In the genomic region with DNA sequence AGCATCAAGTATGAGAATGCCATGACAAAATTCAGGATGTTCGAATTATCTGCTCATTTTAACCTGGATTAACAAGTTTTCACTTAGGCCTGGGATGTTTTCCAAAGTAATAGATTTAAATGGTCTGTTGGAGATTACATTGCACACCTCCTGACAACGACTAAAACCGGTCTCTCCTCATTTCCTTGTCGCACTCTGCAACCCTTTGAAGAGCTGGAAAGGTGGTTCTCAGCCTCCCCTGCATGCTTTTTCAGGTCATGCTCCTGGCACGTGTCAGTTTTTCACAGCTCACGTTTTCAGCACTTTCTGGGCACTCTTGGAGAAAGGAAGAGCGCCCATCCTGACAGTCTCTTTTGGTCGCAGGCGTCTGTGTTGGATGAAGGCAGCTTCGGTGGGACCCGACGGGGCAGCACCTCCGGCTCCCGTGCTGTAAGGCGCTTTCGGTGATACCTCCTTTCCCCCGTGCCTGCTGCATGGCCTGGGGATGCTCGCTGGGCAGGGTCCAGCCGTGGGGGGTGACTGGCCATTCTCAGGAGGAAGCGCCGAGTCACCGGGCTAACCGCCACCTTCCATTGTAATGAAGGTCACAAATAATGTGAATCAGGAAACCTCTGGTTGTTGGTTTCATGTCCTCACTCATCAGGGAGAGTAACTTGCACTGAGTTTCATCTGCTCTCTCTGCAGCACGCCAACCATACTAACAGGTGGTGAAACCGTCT, we compare ENCODE assay signal across 15 cellular contexts.
DNase-seq lines count a peak whose midpoint lies in the region; ATAC-seq, FAIRE-seq and TF ChIP-seq lines count a peak whose summit lies in the region.
"Had no signal": no experiment of that assay in that cellular context is flagged by ENCODE, and none has a peak within 500 bp of the region (broad histone marks: within the 10 kb centered on the region; RNA-seq: fewer than 3 reads in every experiment).

No MANE protein-coding gene starts in this region.

- H4K5ac ChIP-seq in IMR-90 (ENCODE audit: low read depth, low read length), result no peak overlapping the region

- H2BK15ac ChIP-seq in IMR-90 (ENCODE audit: low read depth, low read length), result no peak overlapping the region

- no peak for TF ChIP-seq CTCF in IMR-90 (conservative IDR thresholded peaks at IDR 0.05; ENCODE audit: low read depth, low read length)
- TF ChIP-seq CTCF in progenitor cell of endocrine pancreas (IDR thresholded peaks at IDR 0.05; ENCODE audit: unreplicated experiment), result no peak

- H2AK9ac ChIP-seq in IMR-90 (replicated peaks; ENCODE audit: low read depth, low read length, poor library complexity), result no peak overlapping the region

- H3K27me3 ChIP-seq in CD8-positive, alpha-beta memory T cell (ENCODE audit: insufficient read depth, low read length, poor library complexity, severe bottlenecking), result no peaks in the 10 kb centered on the region
- no peaks in the 10 kb centered on the region for H3K27me3 ChIP-seq in IMR-90 (ENCODE audit: control insufficient read depth, insufficient read depth, low read length)
- no peaks in the 10 kb centered on the region for H3K27me3 ChIP-seq in HAP-1 (ENCODE audit: low read depth)
- H3K27me3 ChIP-seq: ascending aorta had no signal

- no peak overlapping the region for H2BK120ac ChIP-seq in IMR-90 (ENCODE audit: low read depth, low read length)

- H3K9me1 ChIP-seq in IMR-90 (ENCODE audit: insufficient read depth, low read length), result peaks cover 29% of the 10 kb centered on the region

- WGBS in IMR-90 (ENCODE audit: extremely low coverage in 2 of 2, insufficient read length in 1 of 2), 2 experiments, result 88% methylated on average over 20 of the region's 25 CpGs; no CpG with 5 or more reads in 1 of the 2 experiments

- H3K27me3 Mint-ChIP-seq in CD8-positive, alpha-beta memory T cell, result peaks cover 0 to 1% of the 10 kb centered on the region in 2 donors
- H3K27me3 Mint-ChIP-seq in progenitor cell of endocrine pancreas, result no peaks in the 10 kb centered on the region
- H3K27me3 Mint-ChIP-seq: CD4-positive, alpha-beta memory T cell had no signal

- H3K14ac ChIP-seq in IMR-90 (replicated peaks; ENCODE audit: low read depth, low read length), result no peak overlapping the region

- peaks cover 58% of the 10 kb centered on the region for H4K20me1 ChIP-seq in IMR-90 (ENCODE audit: insufficient read depth, low read length)

- H3K4me1 ChIP-seq in CD8-positive, alpha-beta memory T cell (ENCODE audit: insufficient read depth, low read length), result peaks cover 24% of the 10 kb centered on the region
- H3K4me1 ChIP-seq in IMR-90 (ENCODE audit: control insufficient read depth, insufficient read depth, low read length), result peaks cover 31% of the 10 kb centered on the region
- H3K4me1 ChIP-seq in HAP-1, result peaks cover 13% of the 10 kb centered on the region

- dilution Hi-C loops in IMR-90 (cut with HindIII; ENCODE audit: low sequenced_read_pairs, unreplicated experiment), result no loop called here

- no peak overlapping the region for H2AFZ ChIP-seq in IMR-90 (replicated peaks; ENCODE audit: low read length, poor library complexity)

- no peak overlapping the region for H3K4me2 ChIP-seq in IMR-90 (ENCODE audit: low read depth, low read length)

- peak overlapping the region in 6 of 8 donors; percentile 43 to 84 (median 66) for H3K27ac Mint-ChIP-seq in CD8-positive, alpha-beta memory T cell
- H3K27ac Mint-ChIP-seq in progenitor cell of endocrine pancreas, result peak overlapping the region; percentile 67

- no peak overlapping the region for H3K4ac ChIP-seq in IMR-90 (ENCODE audit: low read depth, low read length)

- H3K4me3 Mint-ChIP-seq in CD8-positive, alpha-beta memory T cell, result no peak overlapping the region
- no peak overlapping the region for H3K4me3 Mint-ChIP-seq in progenitor cell of endocrine pancreas (ENCODE audit: low read depth)
- H3K4me3 Mint-ChIP-seq: CD4-positive, alpha-beta memory T cell had no signal

- ATAC-seq in IMR-90 (ENCODE audit: low read depth), result no peak
- ATAC-seq in left lobe of liver, result no peak

- CTCF ChIA-PET in CD8-positive, alpha-beta memory T cell (lab: Charles Lee), result interaction anchor here (2.5 to 8.1 kb wide), 2 partner anchors 10 to 62 kb away, joined by 9 to 67 read pairs; no protein-coding TSS in a partner anchor
- CTCF ChIA-PET in IMR-90 (lab: Yijun Ruan, JAX), result interaction anchor here (0.5 to 1.2 kb wide), 3 partner anchors 10 to 541 kb away, joined by 3 to 4 read pairs (median 4); no protein-coding TSS in a partner anchor

- in situ Hi-C loops in IMR-90 (cut with MboI; ENCODE audit: low sequenced_read_pairs) (loop anchor here (25.0 kb wide), 1 partner anchor 623 kb away; no protein-coding TSS in a partner anchor), HAP-1 (cut with MboI; ENCODE audit: low sequenced_read_pairs) (no loop called here)

- no peak overlapping the region for H4K91ac ChIP-seq in IMR-90 (ENCODE audit: insufficient read depth, low read depth, low read length)

- no peak overlapping the region for H2BK5ac ChIP-seq in IMR-90 (ENCODE audit: low read depth, low read length, poor library complexity, severe bottlenecking)

- H3K36me3 Mint-ChIP-seq in CD8-positive, alpha-beta memory T cell, result peaks cover 0 to 65% (median 7%) of the 10 kb centered on the region in 3 donors
- H3K36me3 Mint-ChIP-seq in progenitor cell of endocrine pancreas (ENCODE audit: insufficient read depth), result peaks cover 11% of the 10 kb centered on the region

- POLR2A ChIA-PET in CD8-positive, alpha-beta memory T cell (lab: Charles Lee), result no interaction called here
- POLR2A ChIA-PET in IMR-90 (lab: Charles Lee; ENCODE audit: unreplicated experiment), result no interaction called here

- no peak overlapping the region for H3K9ac ChIP-seq in IMR-90 (ENCODE audit: low read depth, low read length)

- no peak for DNase-seq in CD8-positive, alpha-beta memory T cell
- no peak for DNase-seq in IMR-90
- DNase-seq in progenitor cell of endocrine pancreas (ENCODE audit: low spot score, unreplicated experiment), result no peak
- no peak for DNase-seq in stimulated activated naive CD4-positive, alpha-beta T cell treated with Interleukin-2 at 50 U/mL for 16 hours (lab: John Stamatoyannopoulos, UW)
- no peak for DNase-seq in HAP-1 (ENCODE audit: low spot score in 2 of 2)
- no peak for DNase-seq in left lobe of liver (ENCODE audit: low spot score)
- DNase-seq in NCI-H1048 (lab: John Stamatoyannopoulos, UW), result no peak
- DNase-seq: activated T-cell treated with anti-CD3 and anti-CD28 coated beads, Interleukin-2, amount 50 U/mL, for 48 hours; CD4-positive, alpha-beta memory T cell; NCI-H1436; NCI-H526 treated with DMSO at 0.1 percent for 48 hours; stimulated activated CD4-positive, alpha-beta T cell treated with anti-CD3 and anti-CD28 coated beads, Interleukin-2, amount 100 ng/mL, for 48 hours; stimulated activated naive CD4-positive, alpha-beta T cell had no signal

- H3K56ac ChIP-seq in IMR-90 (ENCODE audit: extremely low read depth, insufficient read depth, low read length), result no peak overlapping the region

- H4K8ac ChIP-seq in IMR-90 (ENCODE audit: low read depth in 2 of 2, low read length in 2 of 2), result no peak overlapping the region

- TF ChIP-seq POLR2A in IMR-90 (IDR thresholded peaks at IDR 0.05; ENCODE audit: low read depth, low read length), result no peak; the same call in 1 of the 2 replicates

- H2BK20ac ChIP-seq in IMR-90 (ENCODE audit: low read depth, low read length), result no peak overlapping the region

- no peak overlapping the region for H3K18ac ChIP-seq in IMR-90 (ENCODE audit: low read depth, low read length)

- no peak overlapping the region for H3K4me3 ChIP-seq in CD8-positive, alpha-beta memory T cell (ENCODE audit: low read length)
- H3K4me3 ChIP-seq in IMR-90 (ENCODE audit: insufficient read depth, low read depth, low read length) (no peak overlapping the region), HAP-1 (no peak overlapping the region)
- H3K4me3 ChIP-seq: ascending aorta had no signal

- BruUV-seq in IMR-90 (replicated peaks; lab: Mats Ljungman, UMichigan), result no TSS peak

- H3K27ac ChIP-seq in CD8-positive, alpha-beta memory T cell (ENCODE audit: low read depth, low read length), result no peak overlapping the region
- H3K27ac ChIP-seq in IMR-90 (ENCODE audit: insufficient read depth, low read length), result no peak overlapping the region

- no peak overlapping the region for H2AK5ac ChIP-seq in IMR-90 (ENCODE audit: low read depth, low read length)

- H3K23ac ChIP-seq in IMR-90 (ENCODE audit: low read depth, low read length), result peak overlapping the region; percentile 32; the same call in 1 of the 2 replicates

- no peaks in the 10 kb centered on the region for H3K9me3 Mint-ChIP-seq in CD8-positive, alpha-beta memory T cell
- H3K9me3 Mint-ChIP-seq in progenitor cell of endocrine pancreas (ENCODE audit: low read depth), result no peaks in the 10 kb centered on the region
- H3K9me3 Mint-ChIP-seq: CD4-positive, alpha-beta memory T cell had no signal

- no peak for TF ChIP-seq RAD21 in IMR-90 (IDR thresholded peaks at IDR 0.05; ENCODE audit: low read length)

- H3K9me3 ChIP-seq in CD8-positive, alpha-beta memory T cell (ENCODE audit: low read length), result no peaks in the 10 kb centered on the region
- H3K9me3 ChIP-seq in IMR-90 (ENCODE audit: control insufficient read depth, insufficient read depth, low read length), result no peaks in the 10 kb centered on the region
- no peaks in the 10 kb centered on the region for H3K9me3 ChIP-seq in HAP-1
- H3K9me3 ChIP-seq: ascending aorta had no signal

- FAIRE-seq in islet of Langerhans (lab: Jason Lieb, UNC), result peak; percentile 87

- H3K36me3 ChIP-seq in CD8-positive, alpha-beta memory T cell (ENCODE audit: insufficient read depth, low read length), result peaks cover 28% of the 10 kb centered on the region
- peaks cover 24% of the 10 kb centered on the region for H3K36me3 ChIP-seq in IMR-90 (ENCODE audit: control insufficient read depth, insufficient read depth, low read length)
- H3K36me3 ChIP-seq in HAP-1 (replicated peaks), result no peaks in the 10 kb centered on the region

- H3K4me1 Mint-ChIP-seq in CD8-positive, alpha-beta memory T cell, result peaks cover 52 to 90% (median 81%) of the 10 kb centered on the region in 3 donors
- peaks cover 57% of the 10 kb centered on the region for H3K4me1 Mint-ChIP-seq in progenitor cell of endocrine pancreas (ENCODE audit: low read depth)

- intact Hi-C loops in IMR-90 (cut with micrococcal nuclease), result no loop called here

- peaks cover 40 to 92% of the 10 kb centered on the region in 2 experiments for H3K79me1 ChIP-seq in IMR-90 (ENCODE audit: low read depth in 1 of 2, low read length in 2 of 2)

TF ChIP-seq in IMR-90, 13 proteins besides CTCF, POLR2A, EP300 and RAD21 (continues in another document):
- TF ChIP-seq MAFK (IDR thresholded peaks at IDR 0.05; ENCODE audit: low read depth, low read length) (no peak), BHLHE40 (IDR thresholded peaks at IDR 0.05; ENCODE audit: low read depth, low read length) (no peak), RCOR1 (IDR thresholded peaks at IDR 0.05; ENCODE audit: insufficient replicate concordance, low read length) (no peak)
